In the genomic region with DNA sequence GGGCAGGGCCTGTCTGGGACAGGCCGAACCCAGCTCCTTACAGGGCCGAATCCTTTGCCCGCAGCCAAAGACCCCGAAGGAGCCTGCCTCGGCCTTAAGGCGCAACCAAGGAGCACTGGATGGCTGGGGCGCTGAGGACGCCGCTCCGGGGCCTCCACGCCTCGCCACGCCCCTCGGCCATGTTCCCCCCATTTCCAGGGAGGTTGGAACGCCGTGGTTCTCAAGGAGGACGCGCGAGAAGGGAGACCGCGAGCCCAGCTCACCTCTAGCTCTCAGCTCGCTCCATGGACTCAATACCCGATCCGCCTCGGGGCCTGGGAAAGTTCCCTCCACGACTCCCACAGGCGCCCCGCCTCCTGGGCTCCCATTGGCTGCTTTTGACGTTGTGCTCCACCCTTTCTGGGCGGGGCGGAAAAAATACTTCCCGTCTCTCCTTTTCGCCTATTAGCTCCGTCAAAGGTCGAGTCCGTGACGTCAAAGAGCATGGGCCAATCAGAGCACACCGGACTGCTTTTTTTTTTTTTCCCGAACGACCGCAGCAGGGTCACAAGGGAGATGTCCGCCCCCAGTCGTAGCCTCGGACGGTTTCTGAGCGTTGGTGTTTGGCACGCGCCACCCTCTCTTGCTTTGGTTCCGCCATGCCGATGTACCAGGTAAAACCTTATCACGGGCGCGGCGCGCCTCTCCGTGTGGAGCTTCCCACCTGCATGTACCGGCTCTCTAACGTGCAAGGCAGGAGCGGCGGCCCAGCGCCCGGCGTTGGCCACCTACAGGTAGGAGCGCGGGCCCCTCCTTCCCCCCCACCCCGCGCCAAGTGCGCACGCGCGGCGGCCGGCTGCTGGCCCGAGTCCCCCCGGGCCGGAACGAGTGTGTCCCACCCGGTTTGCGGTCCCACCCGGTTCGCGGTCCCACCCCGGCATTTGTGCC, we compare ENCODE assay signal across 8 cellular contexts.
DNase-seq lines count a peak whose midpoint lies in the region; ATAC-seq and TF ChIP-seq lines count a peak whose summit lies in the region.

No MANE protein-coding gene starts in this region.

- peak overlapping the region; percentile 87 for H3K4me3 Mint-ChIP-seq in activated T-cell treated with anti-CD3 and anti-CD28 coated beads, Interleukin-2, amount 50 U/mL, for 4 hours

- H3K36me3 ChIP-seq in PC-3 (ENCODE audit: low read depth, low read length) (peaks cover 12% of the 10 kb centered on the region; the same call in 1 of the 2 replicates), muscle layer of colon (ENCODE audit: insufficient read depth, low read length) (peaks cover 1% of the 10 kb centered on the region)

- no peaks in the 10 kb centered on the region for H3K27me3 Mint-ChIP-seq in activated T-cell treated with anti-CD3 and anti-CD28 coated beads, Interleukin-2, amount 50 U/mL, for 4 hours (ENCODE audit: low read depth)

- POLR2A ChIA-PET in PC-3 (lab: Charles Lee; ENCODE audit: unreplicated experiment): interaction anchor here (0.6 to 0.8 kb wide), 5 partner anchors 122 to 1552 kb away, joined by 3 to 13 read pairs (median 7); no protein-coding TSS in a partner anchor

- no peak for TF ChIP-seq EP300 in Ishikawa (IDR thresholded peaks at IDR 0.05; ENCODE audit: borderline replicate concordance)

- no peaks in the 10 kb centered on the region for H3K36me3 Mint-ChIP-seq in activated T-cell treated with anti-CD3 and anti-CD28 coated beads, Interleukin-2, amount 50 U/mL, for 4 hours (ENCODE audit: insufficient read depth)

- no peak for TF ChIP-seq CTCF in PC-3 (conservative IDR thresholded peaks at IDR 0.05; ENCODE audit: low read depth, low read length)

- DNase-seq in DMS153 treated with DMSO at 0.1 percent for 48 hours (lab: John Stamatoyannopoulos, UW; ENCODE audit: unreplicated experiment) (peak; percentile 89), PC-3 (peak; percentile 98)
- DNase-seq in activated T-cell treated with anti-CD3 and anti-CD28 coated beads, Interleukin-2, amount 50 U/mL, for 4 hours: peak; percentile 98
- peak; percentile 96 for DNase-seq in stimulated activated CD8-positive, alpha-beta memory T cell treated with anti-CD3 and anti-CD28 coated beads, Interleukin-7, amount 100 ng/mL, for 24 hours (ENCODE audit: low read depth)

- peaks cover 19% of the 10 kb centered on the region for H3K4me1 Mint-ChIP-seq in activated T-cell treated with anti-CD3 and anti-CD28 coated beads, Interleukin-2, amount 50 U/mL, for 4 hours (ENCODE audit: low read depth)

- intact Hi-C loops in PC-3 (cut with micrococcal nuclease): loop anchor here (5.0 kb wide), 1 partner anchor 260 kb away; no protein-coding TSS in a partner anchor

- peak; percentile 84 for ATAC-seq in GM21576 (IDR thresholded peaks at IDR 0.05; ENCODE audit: unreplicated experiment)
- peak; percentile 89 for ATAC-seq in PC-3
- ATAC-seq in activated T-cell treated with anti-CD3 and anti-CD28 coated beads, Interleukin-2, amount 50 U/mL, for 4 hours: peak; percentile 86 to 89
- ATAC-seq in esophagus mucosa: peak; percentile 96

- H3K9me2 ChIP-seq in PC-3 (replicated peaks; ENCODE audit: low read length): no peaks in the 10 kb centered on the region

- BruUV-seq in PC-3 (replicated peaks; lab: Mats Ljungman, UMichigan): TSS peak; percentile 54

- H3K27ac ChIP-seq in PC-3 (ENCODE audit: low read length): peak overlapping the region; percentile 86
- peak overlapping the region; percentile 96 for H3K27ac ChIP-seq in muscle layer of colon (ENCODE audit: low read depth, low read length)

- peaks cover 44% of the 10 kb centered on the region for H3K79me2 ChIP-seq in PC-3 (ENCODE audit: low read length)

- no peaks in the 10 kb centered on the region for H3K9me3 Mint-ChIP-seq in activated T-cell treated with anti-CD3 and anti-CD28 coated beads, Interleukin-2, amount 50 U/mL, for 4 hours

- no peaks in the 10 kb centered on the region for H3K9me3 ChIP-seq in PC-3 (ENCODE audit: low read length)
- no peaks in the 10 kb centered on the region for H3K9me3 ChIP-seq in muscle layer of colon (ENCODE audit: low read length)

- TF ChIP-seq RAD21 in Ishikawa (IDR thresholded peaks at IDR 0.05; ENCODE audit: low read depth): no peak

- H2AFZ ChIP-seq in PC-3 (ENCODE audit: low read length): peak overlapping the region; percentile 91

- H3K27me3 ChIP-seq in PC-3 (ENCODE audit: low read length) (no peaks in the 10 kb centered on the region), muscle layer of colon (ENCODE audit: control insufficient read depth in 1 of 2, insufficient read depth in 2 of 2, low read length in 2 of 2) (no peaks in the 10 kb centered on the region)

- peak overlapping the region; percentile 96 for H3K4me3 ChIP-seq in PC-3 (ENCODE audit: low read length)
- H3K4me3 ChIP-seq in muscle layer of colon (ENCODE audit: low read depth in 1 of 2, low read length in 2 of 2): peak overlapping the region; percentile 87 to 88

- H3K4me1 ChIP-seq in PC-3 (ENCODE audit: insufficient read depth, low read length) (peaks cover 3% of the 10 kb centered on the region), muscle layer of colon (ENCODE audit: insufficient read depth, low read length) (no peaks in the 10 kb centered on the region)

- H3K4me2 ChIP-seq in PC-3 (ENCODE audit: low read length): peak overlapping the region; percentile 99

- no peaks in the 10 kb centered on the region for H3F3A ChIP-seq in PC-3 (ENCODE audit: low read length, unreplicated experiment)

- no peaks in the 10 kb centered on the region for H4K20me1 ChIP-seq in PC-3 (ENCODE audit: low read length)

- H3K9ac ChIP-seq in PC-3 (ENCODE audit: low read length): peak overlapping the region; percentile 93
- peak overlapping the region; percentile 53 for H3K9ac ChIP-seq in muscle layer of colon (ENCODE audit: low read length)

- CTCF ChIA-PET in PC-3 (lab: Charles Lee): interaction anchor here (0.6 kb wide), 1 partner anchor 307 kb away, joined by 4 read pairs; no protein-coding TSS in a partner anchor

TF ChIP-seq in Ishikawa, 13 proteins besides CTCF, POLR2A, EP300 and RAD21:
- TF ChIP-seq NFIC (IDR thresholded peaks at IDR 0.05): no peak
- 0 out of 2 replicates have a peak, but pooled peaks have one; percentile 61 for TF ChIP-seq ZBTB7A (IDR thresholded peaks at IDR 0.05; ENCODE audit: low read depth)
- no peak for TF ChIP-seq CEBPB (IDR thresholded peaks at IDR 0.05)
- TF ChIP-seq EGR1 (IDR thresholded peaks at IDR 0.05): no peak; the same call in 1 of the 2 replicates
- TF ChIP-seq, protein P1, sequence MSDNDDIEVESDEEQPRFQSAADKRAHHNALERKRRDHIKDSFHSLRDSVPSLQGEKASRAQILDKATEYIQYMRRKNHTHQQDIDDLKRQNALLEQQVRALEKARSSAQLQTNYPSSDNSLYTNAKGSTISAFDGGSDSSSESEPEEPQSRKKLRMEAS (IDR thresholded peaks at IDR 0.05): peak; percentile 61; the same call in 1 of the 2 replicates
- TF ChIP-seq CREB1 (IDR thresholded peaks at IDR 0.05; ENCODE audit: low read depth): peak; percentile 84
- no peak for TF ChIP-seq TEAD4 (IDR thresholded peaks at IDR 0.05)
- no peak for TF ChIP-seq FOXM1 (IDR thresholded peaks at IDR 0.05; ENCODE audit: borderline replicate concordance, low read depth)
- peak; percentile 86 for TF ChIP-seq TAF1 (IDR thresholded peaks at IDR 0.05; ENCODE audit: low read depth)
- 0 out of 2 replicates have a peak, but pooled peaks have one; percentile 50 for TF ChIP-seq USF1 (IDR thresholded peaks at IDR 0.05)
- peak; percentile 68 for TF ChIP-seq YY1 (IDR thresholded peaks at IDR 0.05; ENCODE audit: low read depth)
- TF ChIP-seq REST (IDR thresholded peaks at IDR 0.05; ENCODE audit: low read depth): no peak
- TF ChIP-seq TCF12 (IDR thresholded peaks at IDR 0.05; ENCODE audit: low read depth): peak; percentile 24

Comparison
In these comparisons a context has a peak if more than half of its experiments do, and no peak if none do; other contexts are left out.
1. Peak in every context shown above with its lines: DNase-seq, ATAC-seq, H3K4me3 ChIP-seq and H3K27ac ChIP-seq.